Comparison of ENCODE assay signal across 8 cellular contexts in genomic region chr11:76637491-76638266, GRCh38. TPM values are rescaled to one million over a fixed set of nuclear protein-coding genes. Genes with fewer than 3 reads are reported as not detected.
DNase-seq lines count a peak whose midpoint lies in the region; ATAC-seq, FAIRE-seq and TF ChIP-seq lines count a peak whose summit lies in the region.

No MANE protein-coding gene starts in this region.

- no peak overlapping the region for H3K14ac ChIP-seq in H1 (ENCODE audit: insufficient read length)

- no peak for FAIRE-seq in H1 (lab: Jason Lieb, UNC)

- peaks cover 81% of the 10 kb centered on the region for H3K4me1 ChIP-seq in BLaER1
- no peaks in the 10 kb centered on the region for H3K4me1 ChIP-seq in H1 (replicated peaks in 1 of 4; ENCODE audit: control insufficient read depth in 3 of 4, insufficient read depth in 4 of 4, low read length in 3 of 4)

- H2BK12ac ChIP-seq in H1 (ENCODE audit: low read depth, low read length) = no peak overlapping the region

- no peak overlapping the region for H2BK5ac ChIP-seq in H1 (ENCODE audit: low read depth, low read length)

- H3K27me3 ChIP-seq in BLaER1 = no peaks in the 10 kb centered on the region
- no peaks in the 10 kb centered on the region for H3K27me3 ChIP-seq in H1 (replicated peaks in 1 of 4; ENCODE audit: control insufficient read depth in 3 of 4, extremely low read depth in 1 of 4, insufficient read depth in 3 of 4, low read length in 3 of 4)

- H4K91ac ChIP-seq in H1 (replicated peaks; ENCODE audit: insufficient read length, low read length) = no peak overlapping the region

- H3K4me3 ChIP-seq in BLaER1 (0 out of 2 replicates have a peak overlapping the region, but pooled peaks have one; percentile 24), H1 (ENCODE audit: extremely low read depth in 1 of 4, insufficient read depth in 2 of 4, low read depth in 3 of 4, low read length in 4 of 4) (no peak overlapping the region)

- H2BK15ac ChIP-seq in H1 (ENCODE audit: low read length) = no peak overlapping the region

- no peaks in the 10 kb centered on the region for H3K23me2 ChIP-seq in H1 (ENCODE audit: low read depth, low read length)

- no peak for TF ChIP-seq CTCF in H1 (IDR thresholded peaks at IDR 0.05; ENCODE audit: control extremely low read depth in 1 of 3, insufficient read depth in 1 of 3, low read depth in 1 of 3, low read length in 3 of 3)

- no peak overlapping the region for H4K5ac ChIP-seq in H1 (ENCODE audit: insufficient read length, low read depth, low read length)

- H3K18ac ChIP-seq in H1 (ENCODE audit: extremely low read depth, low read length) = no peak overlapping the region

- no peak for DNase-seq in H1 (ENCODE audit: low read depth in 1 of 2, low spot score in 2 of 2)
- no peak for DNase-seq in NCI-H2196 treated with DMSO at 0.1 percent for 48 hours (lab: John Stamatoyannopoulos, UW; ENCODE audit: unreplicated experiment)
- DNase-seq in pons (ENCODE audit: low spot score) = no peak
- no peak for DNase-seq in GM03348 (ENCODE audit: low spot score)

- H2AK5ac ChIP-seq in H1 (ENCODE audit: low read depth, low read length) = no peak overlapping the region

- H3K9ac ChIP-seq in BLaER1 (peak overlapping the region; percentile 71), H1 (replicated peaks in 1 of 4; ENCODE audit: extremely low read depth in 1 of 4, low read depth in 3 of 4, low read length in 3 of 4) (no peak overlapping the region)

- no peak overlapping the region for H2AFZ ChIP-seq in H1 (ENCODE audit: low read length)

- H3K36me3 ChIP-seq in BLaER1 = no peaks in the 10 kb centered on the region
- H3K36me3 ChIP-seq in H1 (ENCODE audit: control insufficient read depth in 2 of 4, insufficient read depth in 4 of 4, low read length in 3 of 4) = no peaks in the 10 kb centered on the region

- no peak overlapping the region for H3K4ac ChIP-seq in H1 (replicated peaks; ENCODE audit: insufficient read length, low read depth, low read length)

- H4K8ac ChIP-seq in H1 (ENCODE audit: extremely low read depth, insufficient read depth, low read length) = 0 out of 2 replicates have a peak overlapping the region, but pooled peaks have one; percentile 30

- no peak for TF ChIP-seq RAD21 in H1 (IDR thresholded peaks at IDR 0.05 in 1 of 2, conservative IDR thresholded peaks at IDR 0.05 in 1 of 2; ENCODE audit: low read depth in 2 of 2, low read length in 2 of 2)

- H3K56ac ChIP-seq in H1 (replicated peaks; ENCODE audit: insufficient read length, low read depth, low read length) = no peak overlapping the region

- H4K20me1 ChIP-seq in BLaER1 (no peaks in the 10 kb centered on the region), H1 (replicated peaks in 1 of 2; ENCODE audit: control insufficient read depth in 1 of 2, insufficient read depth in 2 of 2, low read length in 2 of 2) (no peaks in the 10 kb centered on the region)

- peak overlapping the region; percentile 87 for H3K4me2 ChIP-seq in BLaER1
- no peak overlapping the region for H3K4me2 ChIP-seq in H1 (ENCODE audit: insufficient read depth in 1 of 2, low read depth in 2 of 2, low read length in 2 of 2)

- 83% methylated on average over 14 of the region's 14 CpGs; no CpG with 5 or more reads in 1 of the 2 experiments for WGBS in H1 (ENCODE audit: extremely low coverage in 1 of 2, insufficient coverage in 1 of 2, insufficient read length in 1 of 2, insufficient replicate concordance in 2 of 2, low coverage in 1 of 2, low lambda C conversion rate in 2 of 2, missing lambda C conversion rate in 1 of 2), 2 experiments

- no peak overlapping the region for H2BK20ac ChIP-seq in H1 (ENCODE audit: low read length)

- no peaks in the 10 kb centered on the region for H3K79me2 ChIP-seq in H1 (ENCODE audit: control insufficient read depth in 1 of 2, insufficient read depth in 2 of 2, low read length in 2 of 2)

- peak; percentile 92 for ATAC-seq in GM19395 (IDR thresholded peaks at IDR 0.05; ENCODE audit: unreplicated experiment)
- ATAC-seq in HG03196 (IDR thresholded peaks at IDR 0.05; ENCODE audit: unreplicated experiment) = peak; percentile 78
- ATAC-seq in HG03457 (IDR thresholded peaks at IDR 0.05; ENCODE audit: unreplicated experiment) = no peak

- H3K9me3 ChIP-seq in BLaER1 (peaks cover under 1% of the 10 kb centered on the region; the same call in 1 of the 2 replicates), H1 (ENCODE audit: insufficient read depth in 2 of 2, low read depth in 1 of 2, low read length in 1 of 2) (no peaks in the 10 kb centered on the region)

- peak overlapping the region; percentile 81 for H3K27ac ChIP-seq in BLaER1
- no peak overlapping the region for H3K27ac ChIP-seq in H1 (ENCODE audit: low read depth, low read length)

- POLR2A ChIA-PET in H1 (lab: Charles Lee; ENCODE audit: partially characterized antibody) = interaction anchor here (0.6 kb wide), 1 partner anchor 8 kb away, joined by 3 read pairs; no protein-coding TSS in a partner anchor

- CTCF ChIA-PET in H1 (lab: Charles Lee; ENCODE audit: partially characterized antibody) = interaction anchor here (0.9 to 1.4 kb wide), 2 partner anchors 23 to 39 kb away, joined by 3 to 5 read pairs; no protein-coding TSS in a partner anchor

- H2BK120ac ChIP-seq in H1 (replicated peaks; ENCODE audit: low read depth, low read length) = no peak overlapping the region

- H3K23ac ChIP-seq in H1 (ENCODE audit: insufficient read length) = no peak overlapping the region

- TF ChIP-seq EP300 in H1 (IDR thresholded peaks at IDR 0.05; ENCODE audit: borderline replicate concordance in 1 of 2, low read depth in 2 of 2, low read length in 2 of 2) = no peak

- no peaks in the 10 kb centered on the region for H3K79me1 ChIP-seq in H1 (ENCODE audit: low read depth, low read length)

- no peak for TF ChIP-seq POLR2A in H1 (IDR thresholded peaks at IDR 0.05; ENCODE audit: control extremely low read depth in 1 of 2, low read depth in 2 of 2, low read length in 2 of 2)

TF ChIP-seq in H1, 55 proteins besides CTCF, POLR2A, EP300 and RAD21:
- no peak for TF ChIP-seq HDAC6 (IDR thresholded peaks at IDR 0.05; ENCODE audit: low read depth, low read length)
- TF ChIP-seq GABPA (IDR thresholded peaks at IDR 0.05; ENCODE audit: borderline replicate concordance, insufficient read depth, low read length) = no peak
- TF ChIP-seq SP4 (IDR thresholded peaks at IDR 0.05; ENCODE audit: low read length) = no peak
- TF ChIP-seq TCF12 (IDR thresholded peaks at IDR 0.05; ENCODE audit: low read depth, low read length) = no peak
- no peak for TF ChIP-seq CBX5 (IDR thresholded peaks at IDR 0.05; ENCODE audit: low read depth, low read length)

RNA-seq across cellular contexts. Expression of gene LRRC32, which starts 32.9 kb away (rescaled TPM):
- 0.44 and 0.99 TPM in 2 replicates for total RNA-seq in H1 (2021; fragmentation: NEBNext Ultra II Directional; extraction: Animal tissue kit (Norgen Biotek cat#: 25700))
- 1.9 and 2.0 TPM in 2 replicates for polyA plus RNA-seq in H1 (2011; rRNA removed)
- polyA plus RNA-seq in H1 (2011; cell fraction: cytosol; rRNA removed) = 1.0 TPM
- 0.88 TPM for polyA plus RNA-seq in H1 (2011; cell fraction: nucleus; rRNA removed)
- 1.0 to 3.3 TPM (median 1.7 TPM) in 4 replicates for polyA plus RNA-seq in H1 (2012, experiment 1 of 2)
- polyA plus RNA-seq in H1 (2012, experiment 2 of 2) = 1.0 TPM
- 1.1 TPM for polyA plus RNA-seq in H1 (2013, experiment 1 of 2)
- 1.2 TPM for polyA plus RNA-seq in H1 (2013, experiment 2 of 2)
- polyA minus RNA-seq in H1 (2011; rRNA and poly(A)+ RNA removed) = 0.95 and 1.2 TPM in 2 replicates
- polyA minus RNA-seq in H1 (2011; cell fraction: cytosol; rRNA and poly(A)+ RNA removed) = 1.2 TPM
- 0.50 TPM for polyA minus RNA-seq in H1 (2011; cell fraction: nucleus; rRNA and poly(A)+ RNA removed)
